Comparison of ENCODE assay signal across 8 cellular contexts in the genomic region with DNA sequence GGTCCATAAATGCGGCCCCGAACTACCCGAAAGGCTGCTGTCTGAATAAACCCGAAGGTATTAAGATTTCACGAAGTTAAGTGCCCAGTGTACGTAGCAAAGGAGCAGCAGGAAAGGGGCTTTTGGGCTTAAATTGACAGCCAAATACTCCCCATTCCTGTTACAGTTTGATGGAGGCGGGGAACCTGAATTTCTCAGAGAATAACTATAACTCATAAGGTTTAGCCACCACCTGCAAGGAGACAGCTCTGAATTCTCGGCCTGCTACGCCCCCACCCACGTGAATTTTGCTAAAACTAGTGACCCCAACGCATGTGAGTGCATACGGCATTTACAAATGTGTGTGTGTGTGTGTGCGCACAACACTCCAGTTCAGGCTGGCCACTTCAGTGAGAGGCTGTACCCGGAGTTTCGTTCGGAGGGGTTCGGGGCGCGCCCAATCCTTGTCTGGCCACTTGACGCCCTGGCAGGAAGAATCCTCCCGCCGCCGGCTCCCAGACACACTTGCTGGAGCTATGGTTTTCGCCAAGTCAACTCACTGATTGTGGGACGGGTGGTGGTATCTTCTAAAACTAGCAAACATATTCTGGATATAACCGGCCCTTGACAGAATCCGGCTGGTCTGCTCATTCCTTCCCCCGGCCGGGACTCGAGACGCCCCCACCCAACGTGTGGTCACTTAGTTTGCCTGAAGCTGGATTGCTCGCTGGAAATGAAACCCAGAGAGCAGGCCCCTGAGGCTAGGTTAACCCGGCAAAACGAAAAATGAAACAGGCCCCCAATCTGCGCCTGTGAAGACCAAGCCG. TPM values are rescaled to one million over a fixed set of nuclear protein-coding genes. Genes with fewer than 3 reads are reported as not detected.
A peak's percentile ranks its signal among the peaks of the same experiment; 100 is the strongest.
DNase-seq lines count a peak whose midpoint lies in the region; ATAC-seq and TF ChIP-seq lines count a peak whose summit lies in the region.

No MANE protein-coding gene starts in this region.

- H3K27ac ChIP-seq in fibroblast of lung (ENCODE audit: insufficient read depth, low read length) (no peak overlapping the region), parathyroid adenoma (no peak overlapping the region), RWPE1 (no peak overlapping the region)

- no peak for ATAC-seq in HG02610 (IDR thresholded peaks at IDR 0.05; ENCODE audit: unreplicated experiment)

- no peak overlapping the region for H3K9ac ChIP-seq in fibroblast of lung (ENCODE audit: insufficient read depth, low read length)
- H3K9ac ChIP-seq in parathyroid adenoma, result no peak overlapping the region

- POLR2A ChIA-PET in RWPE1 (lab: Yijun Ruan, JAX; ENCODE audit: low non-redundant PET), result no interaction called here

- H3K4me1 ChIP-seq in fibroblast of lung (ENCODE audit: control insufficient read depth, extremely low read depth, insufficient read depth, low read length) (no peaks in the 10 kb centered on the region), parathyroid adenoma (no peaks in the 10 kb centered on the region)

- H3K27me3 ChIP-seq in fibroblast of lung (ENCODE audit: control insufficient read depth, insufficient read depth, low read length), result peaks cover 78% of the 10 kb centered on the region
- peaks cover 27% of the 10 kb centered on the region for H3K27me3 ChIP-seq in parathyroid adenoma (ENCODE audit: control insufficient read depth, insufficient read depth, low read length)

- H3K36me3 ChIP-seq in fibroblast of lung (ENCODE audit: control insufficient read depth, insufficient read depth, low read length), result no peaks in the 10 kb centered on the region
- no peaks in the 10 kb centered on the region for H3K36me3 ChIP-seq in parathyroid adenoma (ENCODE audit: control insufficient read depth, insufficient read depth, low read length)

- TF ChIP-seq CTCF in fibroblast of lung (conservative IDR thresholded peaks at IDR 0.05 in 1 of 2, IDR thresholded peaks at IDR 0.05 in 1 of 2; ENCODE audit: low read depth in 1 of 2, low read length in 2 of 2), result no peak
- TF ChIP-seq CTCF in parathyroid adenoma (IDR thresholded peaks at IDR 0.05), result no peak
- no peak for TF ChIP-seq CTCF in RWPE1 (conservative IDR thresholded peaks at IDR 0.05; ENCODE audit: low read depth)

- no peaks in the 10 kb centered on the region for H4K20me1 ChIP-seq in fibroblast of lung (ENCODE audit: control insufficient read depth, extremely low read depth, insufficient read depth, low read length)

- H3K4me3 ChIP-seq in fibroblast of lung (replicated peaks in 1 of 4; ENCODE audit: control extremely low read depth in 1 of 4, insufficient read depth in 1 of 4, low read depth in 3 of 4, low read length in 4 of 4) (peak overlapping the region in 3 of 4 experiments; percentile 14 to 39 (median 28)), parathyroid adenoma (ENCODE audit: low read depth, low read length) (peak overlapping the region; percentile 40)

- DNase-seq in ELR (ENCODE audit: low read depth), result peak; percentile 36
- DNase-seq in MV-4-11 (lab: John Stamatoyannopoulos, UW), result peak; percentile 38
- peak in 1 of 2 donors; percentile 36 for DNase-seq in fibroblast of lung (ENCODE audit: low read depth in 2 of 2)
- DNase-seq in NCI-H510A treated with DMSO at 0.1 percent for 48 hours (lab: John Stamatoyannopoulos, UW), result no peak
- no peak for DNase-seq in RWPE1 (ENCODE audit: low spot score)
- DNase-seq in NCI-H2081 (lab: John Stamatoyannopoulos, UW), result no peak

- H3K79me2 ChIP-seq in fibroblast of lung (ENCODE audit: control insufficient read depth, insufficient read depth, low read length), result no peaks in the 10 kb centered on the region
- H3K79me2 ChIP-seq in parathyroid adenoma, result no peaks in the 10 kb centered on the region

- peak overlapping the region; percentile 79 for H3K4me2 ChIP-seq in fibroblast of lung (ENCODE audit: extremely low read depth, insufficient read depth, low read length)
- H3K4me2 ChIP-seq in parathyroid adenoma (ENCODE audit: low read length), result peak overlapping the region; percentile 80

- no peak overlapping the region for H2AFZ ChIP-seq in fibroblast of lung (ENCODE audit: low read length)
- peak overlapping the region; percentile 50 for H2AFZ ChIP-seq in parathyroid adenoma

- CTCF ChIA-PET in RWPE1 (lab: Yijun Ruan, JAX), result interaction anchor here (0.6 to 1.0 kb wide), 2 partner anchors 177 to 350 kb away, joined by 3 read pairs; a partner anchor contains a TSS

- H3K9me3 ChIP-seq in fibroblast of lung (ENCODE audit: control insufficient read depth, insufficient read depth, low read depth, low read length) (no peaks in the 10 kb centered on the region), parathyroid adenoma (ENCODE audit: control insufficient read depth, low read length) (no peaks in the 10 kb centered on the region)

RNA-seq across cellular contexts. Expression of a gene that starts 4.9 kb away (rescaled TPM):
- total RNA-seq in fibroblast of lung, result under 0.01 TPM in 1 of 2 replicates, not detected in the other
- polyA plus RNA-seq in fibroblast of lung, result 0.06 and 0.10 TPM in 2 replicates
- 0.06 TPM in 2 replicates for polyA plus RNA-seq in fibroblast of lung (2012)
- not detected in 2 replicates for polyA minus RNA-seq in fibroblast of lung (ENCODE audit: low replicate concordance)

Comparison
In these comparisons a context has a peak if more than half of its experiments do, and no peak if none do; other contexts are left out.
1. DNase-seq: peak in ELR (single experiment) and MV-4-11 (single experiment); none in NCI-H510A treated with DMSO at 0.1 percent for 48 hours (single experiment), RWPE1 (single experiment) and NCI-H2081 (0 of 2).